ENCODE assay signal across 8 cellular contexts in genomic region chr1:116763787-116764465, GRCh38. TPM values are rescaled to one million over a fixed set of nuclear protein-coding genes. Genes with fewer than 3 reads are reported as not detected.
DNase-seq lines count a peak whose midpoint lies in the region; ATAC-seq and TF ChIP-seq lines count a peak whose summit lies in the region.

No MANE protein-coding gene starts in this region.

- CTCF ChIA-PET in CD4-positive, alpha-beta T cell (lab: Charles Lee): interaction anchor here (0.8 to 6.0 kb wide), 12 partner anchors 8 to 207 kb away, joined by 3 to 56 read pairs (median 4); partner anchors contain the start of gene CD2
- CTCF ChIA-PET in activated CD8-positive, alpha-beta memory T cell treated with anti-CD3 and anti-CD28 coated beads, Interleukin-2, amount 10 ng/mL, durations not matched to agents 7 days and 5 days (lab: Charles Lee): interaction anchor here (0.8 to 24.8 kb wide), 14 partner anchors 8 to 330 kb away, joined by 3 to 317 read pairs (median 7); partner anchors contain the start of genes CD2 and TTF2

- H3K4me3 Mint-ChIP-seq in CD4-positive, alpha-beta T cell: peak overlapping the region; percentile 83
- H3K4me3 Mint-ChIP-seq in activated CD8-positive, alpha-beta memory T cell treated with anti-CD3 and anti-CD28 coated beads, Interleukin-2, amount 10 ng/mL, durations not matched to agents 7 days and 5 days: peak overlapping the region; percentile 65

- H3K27me3 ChIP-seq in CD4-positive, alpha-beta T cell (ENCODE audit: control insufficient read depth, insufficient read depth, low read length): no peaks in the 10 kb centered on the region
- H3K27me3 ChIP-seq in left ventricle myocardium inferior (ENCODE audit: low read depth): no peaks in the 10 kb centered on the region

- no peaks in the 10 kb centered on the region for H3K9me3 ChIP-seq in CD4-positive, alpha-beta T cell (ENCODE audit: control insufficient read depth, low read length)
- H3K9me3 ChIP-seq in left ventricle myocardium inferior (replicated peaks): no peaks in the 10 kb centered on the region

- no peaks in the 10 kb centered on the region for H3K4me1 ChIP-seq in left ventricle myocardium inferior

- peak overlapping the region; percentile 99 for H3K27ac Mint-ChIP-seq in CD4-positive, alpha-beta T cell
- peak overlapping the region; percentile 97 for H3K27ac Mint-ChIP-seq in activated CD8-positive, alpha-beta memory T cell treated with anti-CD3 and anti-CD28 coated beads, Interleukin-2, amount 10 ng/mL, durations not matched to agents 7 days and 5 days

- H3K4me3 ChIP-seq in left ventricle myocardium inferior: no peak overlapping the region

- DNase-seq in CD4-positive, alpha-beta T cell: peak in 2 of 10 experiments; percentile 20 to 39
- peak; percentile 27 for DNase-seq in HPDE6-E6E7 (ENCODE audit: extremely low spot score)
- DNase-seq in activated CD8-positive, alpha-beta memory T cell treated with anti-CD3 and anti-CD28 coated beads, Interleukin-2, amount 10 ng/mL, durations not matched to agents 7 days and 5 days: peak; percentile 83
- DNase-seq in left ventricle myocardium inferior: no peak
- DNase-seq in stimulated activated naive CD8-positive, alpha-beta T cell treated with anti-CD3 and anti-CD28 coated beads, Interleukin-15, Interleukin-2, amounts not matched to agents 100 U/mL and 50 U/mL, for 24 hours: peak; percentile 79
- no peak for DNase-seq in NCI-H2107 (lab: John Stamatoyannopoulos, UW)
- DNase-seq in GM19240 (ENCODE audit: insufficient read length, low spot score): no peak

- no peaks in the 10 kb centered on the region for H3K27me3 Mint-ChIP-seq in CD4-positive, alpha-beta T cell
- H3K27me3 Mint-ChIP-seq in activated CD8-positive, alpha-beta memory T cell treated with anti-CD3 and anti-CD28 coated beads, Interleukin-2, amount 10 ng/mL, durations not matched to agents 7 days and 5 days: no peaks in the 10 kb centered on the region

- peaks cover 97% of the 10 kb centered on the region for H3K4me1 Mint-ChIP-seq in CD4-positive, alpha-beta T cell (ENCODE audit: low read depth)
- H3K4me1 Mint-ChIP-seq in activated CD8-positive, alpha-beta memory T cell treated with anti-CD3 and anti-CD28 coated beads, Interleukin-2, amount 10 ng/mL, durations not matched to agents 7 days and 5 days: peaks cover 96% of the 10 kb centered on the region

- H3K27ac ChIP-seq in CD4-positive, alpha-beta T cell (ENCODE audit: low read depth, low read length): peak overlapping the region; percentile 88
- no peak overlapping the region for H3K27ac ChIP-seq in left ventricle myocardium inferior (replicated peaks)

- H3K36me3 ChIP-seq in left ventricle myocardium inferior: no peaks in the 10 kb centered on the region

- H3K36me3 Mint-ChIP-seq in CD4-positive, alpha-beta T cell (ENCODE audit: low read depth): peaks cover 99% of the 10 kb centered on the region
- H3K36me3 Mint-ChIP-seq in activated CD8-positive, alpha-beta memory T cell treated with anti-CD3 and anti-CD28 coated beads, Interleukin-2, amount 10 ng/mL, durations not matched to agents 7 days and 5 days: peaks cover 95% of the 10 kb centered on the region

- POLR2A ChIA-PET in CD4-positive, alpha-beta T cell (lab: Charles Lee): interaction anchor here (0.6 to 15.0 kb wide), 17 partner anchors 9 to 593 kb away, joined by 3 to 412 read pairs (median 4); partner anchors contain the start of genes CD101, CD2 and TTF2

- ATAC-seq in CD4-positive, alpha-beta T cell (ENCODE audit: poor library complexity): peak; percentile 18
- peak; percentile 20 for ATAC-seq in activated CD8-positive, alpha-beta memory T cell treated with anti-CD3 and anti-CD28 coated beads, Interleukin-2, amount 10 ng/mL, durations not matched to agents 7 days and 5 days
- ATAC-seq in stimulated activated naive CD8-positive, alpha-beta T cell treated with anti-CD3 and anti-CD28 coated beads, Interleukin-15, Interleukin-2, amounts not matched to agents 100 U/mL and 50 U/mL, for 24 hours: peak; percentile 37
- ATAC-seq in GM21529 (IDR thresholded peaks at IDR 0.05; ENCODE audit: unreplicated experiment): no peak

- H3K9me3 Mint-ChIP-seq in CD4-positive, alpha-beta T cell: no peaks in the 10 kb centered on the region
- H3K9me3 Mint-ChIP-seq in activated CD8-positive, alpha-beta memory T cell treated with anti-CD3 and anti-CD28 coated beads, Interleukin-2, amount 10 ng/mL, durations not matched to agents 7 days and 5 days (ENCODE audit: low read depth): no peaks in the 10 kb centered on the region

- TF ChIP-seq CTCF in CD4-positive, alpha-beta T cell (IDR thresholded peaks at IDR 0.05): peak; percentile 52
- peak; percentile 58 for TF ChIP-seq CTCF in left ventricle myocardium inferior (IDR thresholded peaks at IDR 0.05; ENCODE audit: borderline replicate concordance)

- intact Hi-C loops in CD4-positive, alpha-beta T cell (cut with DNase I, micrococcal nuclease): loop anchor here (1.0 to 10.0 kb wide), 5 partner anchors 10 to 291 kb away; partner anchors contain the start of gene CD2 (in 1 of the 2)
- intact Hi-C loops in left ventricle myocardium inferior (cut with micrococcal nuclease): no loop called here

RNA-seq across cellular contexts. Expression of gene CD2, which starts 9.7 kb away (rescaled TPM):
- total RNA-seq in CD4-positive, alpha-beta T cell: 100 to 1,000 TPM; 150 to 151 TPM
- total RNA-seq in activated CD8-positive, alpha-beta memory T cell treated with anti-CD3 and anti-CD28 coated beads, Interleukin-2, amount 10 ng/mL, durations not matched to agents 7 days and 5 days: 100 to 1,000 TPM; 278 to 444 TPM
- 0.36 TPM for total RNA-seq in left ventricle myocardium inferior

Comparison
In these comparisons a context has a peak if more than half of its experiments do, and no peak if none do; other contexts are left out.
1. DNase-seq: peak in HPDE6-E6E7 (single experiment), activated CD8-positive, alpha-beta memory T cell treated with anti-CD3 and anti-CD28 coated beads, Interleukin-2, amount 10 ng/mL, durations not matched to agents 7 days and 5 days (single experiment) and stimulated activated naive CD8-positive, alpha-beta T cell treated with anti-CD3 and anti-CD28 coated beads, Interleukin-15, Interleukin-2, amounts not matched to agents 100 U/mL and 50 U/mL, for 24 hours (single experiment); none in left ventricle myocardium inferior (single experiment), NCI-H2107 (single experiment) and GM19240 (single experiment).
2. RNA of gene CD2, which starts 9.7 kb away (total RNA-seq): 278 to 444 TPM in activated CD8-positive, alpha-beta memory T cell treated with anti-CD3 and anti-CD28 coated beads, Interleukin-2, amount 10 ng/mL, durations not matched to agents 7 days and 5 days and 150 to 151 TPM in CD4-positive, alpha-beta T cell; 0.36 TPM in left ventricle myocardium inferior (single experiment); every median in the first group is over 100 times any median in the second.